Comparison of ENCODE assay signal across 12 cellular contexts in genomic region chrX:46967547-46967946, GRCh38. TPM values are rescaled to one million over a fixed set of nuclear protein-coding genes. Genes with fewer than 3 reads are reported as not detected.
A peak's percentile ranks its signal among the peaks of the same experiment; 100 is the strongest.
DNase-seq lines count a peak whose midpoint lies in the region; ATAC-seq lines count a peak whose summit lies in the region.
"Had no signal": no experiment of that assay in that cellular context is flagged by ENCODE, and none has a peak within 500 bp of the region (broad histone marks: within the 10 kb centered on the region; RNA-seq: fewer than 3 reads in every experiment).

No MANE protein-coding gene starts in this region.

- H3K4me1 Mint-ChIP-seq in immature natural killer cell: no peaks in the 10 kb centered on the region

- ATAC-seq in GM18511 (IDR thresholded peaks at IDR 0.05; ENCODE audit: unreplicated experiment) (peak; percentile 62), GM19455 (IDR thresholded peaks at IDR 0.05; ENCODE audit: unreplicated experiment) (peak; percentile 61), HG03175 (IDR thresholded peaks at IDR 0.05; ENCODE audit: unreplicated experiment) (peak; percentile 59)
- ATAC-seq: K562 had no signal

- no peak overlapping the region for H3K27ac Mint-ChIP-seq in immature natural killer cell

- H3K36me3 Mint-ChIP-seq in immature natural killer cell: no peaks in the 10 kb centered on the region

- peaks cover 0 to 9% (median 4%) of the 10 kb centered on the region in 3 donors for H3K27me3 Mint-ChIP-seq in immature natural killer cell (ENCODE audit: low read depth in 3 of 3)

- DNase-seq in kidney tubule cell (ENCODE audit: low spot score) (peak; percentile 54), immature natural killer cell (no peak), NCI-H2227 treated with DMSO at 0.1 percent for 48 hours (lab: John Stamatoyannopoulos, UW) (no peak), NOMO-1 (lab: John Stamatoyannopoulos, UW; ENCODE audit: unreplicated experiment in 2 of 2) (no peak)
- DNase-seq: colonic mucosa, NCI-H524, SK-N-SH, substantia nigra had no signal

- no peak overlapping the region for H3K4me3 Mint-ChIP-seq in immature natural killer cell

- no peaks in the 10 kb centered on the region for H3K9me3 Mint-ChIP-seq in immature natural killer cell

RNA-seq across cellular contexts. Expression of gene JADE3, which starts 55.3 kb away (rescaled TPM):
- under 1 TPM in 1 of 3 donors, not detected in 2; 0.20 TPM for polyA plus RNA-seq in immature natural killer cell
